ENCODE assay signal across 1 cellular context in genomic region chr10:33307835-33308234, GRCh38.
A peak's percentile ranks its signal among the peaks of the same experiment; 100 is the strongest.
TF ChIP-seq lines count a peak whose summit lies in the region.

No MANE protein-coding gene starts in this region.

TF ChIP-seq in HEK293, 187 proteins besides CTCF, POLR2A, EP300 and RAD21 (continued from another document):
- 0 out of 2 replicates have a peak, but pooled peaks have one; percentile 28 for TF ChIP-seq ZNF280D (tag by site-specific recombination; IDR thresholded peaks at IDR 0.05)
- no peak for TF ChIP-seq TRIM28 (IDR thresholded peaks at IDR 0.05; ENCODE audit: borderline replicate concordance, low read length)
- no peak for TF ChIP-seq ELK4 (IDR thresholded peaks at IDR 0.05; ENCODE audit: borderline replicate concordance, low read depth, low read length)
- no peak for TF ChIP-seq ZSCAN23 (tag by site-specific recombination; IDR thresholded peaks at IDR 0.05)
- TF ChIP-seq SCRT1 (tag by site-specific recombination; IDR thresholded peaks at IDR 0.05; ENCODE audit: borderline replicate concordance), result no peak
- no peak for TF ChIP-seq ZSCAN18 (tag by site-specific recombination; IDR thresholded peaks at IDR 0.05)
- TF ChIP-seq ZNF394 (tag by site-specific recombination; IDR thresholded peaks at IDR 0.05; ENCODE audit: borderline replicate concordance), result no peak
- TF ChIP-seq ZNF16 (tag by site-specific recombination; IDR thresholded peaks at IDR 0.05; ENCODE audit: low read depth), result no peak
- no peak for TF ChIP-seq ZNF558 (tag by site-specific recombination; IDR thresholded peaks at IDR 0.05)
- no peak for TF ChIP-seq ZNF19 (tag by site-specific recombination; IDR thresholded peaks at IDR 0.05; ENCODE audit: low read depth)
- no peak for TF ChIP-seq GFI1B (tag by site-specific recombination; IDR thresholded peaks at IDR 0.05)
- no peak for TF ChIP-seq ZNF626 (tag by site-specific recombination; IDR thresholded peaks at IDR 0.05)
- no peak for TF ChIP-seq KLF16 (tag by site-specific recombination; IDR thresholded peaks at IDR 0.05)
- no peak for TF ChIP-seq ZNF645 (tag by site-specific recombination; IDR thresholded peaks at IDR 0.05)
